In the genomic region with DNA sequence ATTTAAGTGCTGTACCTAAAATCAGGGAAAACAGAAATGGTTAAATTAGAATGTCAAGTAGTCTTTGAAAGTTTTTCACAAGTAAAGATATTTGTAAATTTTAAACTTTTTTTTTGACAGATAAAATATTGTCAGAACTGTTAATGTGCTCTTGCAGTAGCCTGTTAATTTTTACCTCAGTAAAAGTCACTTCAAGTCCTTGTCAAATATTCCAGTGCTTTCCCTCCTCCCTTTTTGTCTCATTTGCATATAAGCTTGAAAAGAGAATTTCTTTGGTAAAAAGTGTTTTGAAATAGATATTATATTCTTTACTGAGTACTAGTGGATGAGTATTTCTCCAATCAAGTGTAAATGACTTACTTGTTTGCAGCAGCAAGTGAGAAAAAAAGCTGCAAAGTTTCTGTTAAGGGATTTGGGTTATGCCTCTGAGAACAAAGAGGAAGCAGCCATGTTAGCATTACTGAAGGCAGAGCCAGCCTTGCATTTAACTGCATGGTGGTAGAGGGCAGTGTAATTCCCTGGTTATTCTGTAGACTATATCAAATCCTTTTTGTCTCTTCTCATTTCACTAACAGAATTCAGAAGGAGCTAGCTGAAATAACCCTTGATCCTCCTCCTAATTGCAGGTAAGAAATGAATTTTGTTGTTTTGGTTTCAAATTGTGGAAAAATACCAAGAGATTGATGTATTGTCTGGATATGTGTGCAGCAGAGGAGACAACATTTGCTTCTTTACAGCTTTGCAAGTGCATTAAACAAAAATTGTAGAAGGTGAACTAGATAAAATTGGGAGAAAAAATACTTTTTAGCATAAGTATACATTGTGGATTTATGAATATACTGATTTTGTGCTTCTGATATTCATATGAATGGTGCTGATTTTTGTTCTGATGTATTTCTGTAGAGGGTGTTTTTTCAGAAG, we compare ENCODE assay signal across 9 cellular contexts. TPM values are rescaled to one million over a fixed set of nuclear protein-coding genes. Genes with fewer than 3 reads are reported as not detected.
DNase-seq lines count a peak whose midpoint lies in the region; ATAC-seq and TF ChIP-seq lines count a peak whose summit lies in the region.
"Had no signal": no experiment of that assay in that cellular context is flagged by ENCODE, and none has a peak within 500 bp of the region (broad histone marks: within the 10 kb centered on the region; RNA-seq: fewer than 3 reads in every experiment).

No MANE protein-coding gene starts in this region.

- H4K91ac ChIP-seq in neuronal stem cell (ENCODE audit: low read depth, low read length, poor library complexity), result no peak overlapping the region

- H3K4me1 Mint-ChIP-seq in T-helper 1 cell treated with Interleukin-12 subunit alpha and Interleukin-12 subunit beta and Interleukin-4 antibody, amounts not matched to agents 30 μg/mL and 1 μg/mL, for 36 hours (ENCODE audit: low read depth), result peaks cover 40% of the 10 kb centered on the region

- no peak overlapping the region for H3K18ac ChIP-seq in neuronal stem cell (ENCODE audit: low read length)

- ATAC-seq in GM18499 (IDR thresholded peaks at IDR 0.05; ENCODE audit: insufficient read depth, unreplicated experiment) (peak; percentile 49), HG02870 (IDR thresholded peaks at IDR 0.05; ENCODE audit: unreplicated experiment) (peak; percentile 32)

- no peaks in the 10 kb centered on the region for H3K9me3 ChIP-seq in neuronal stem cell (replicated peaks in 1 of 2; ENCODE audit: control insufficient read depth in 2 of 2, insufficient read depth in 1 of 2, low read depth in 1 of 2, low read length in 2 of 2)

- H3K9ac ChIP-seq in neuronal stem cell (ENCODE audit: low read depth, low read length, poor library complexity), result no peak overlapping the region

- TF ChIP-seq CTCF in C4-2B (conservative IDR thresholded peaks at IDR 0.05), result peak; percentile 59

- H3K4ac ChIP-seq in neuronal stem cell (ENCODE audit: low read length), result no peak overlapping the region

- peak overlapping the region; percentile 81 for H2AFZ ChIP-seq in neuronal stem cell (ENCODE audit: low read length)

- no peak overlapping the region for H2BK15ac ChIP-seq in neuronal stem cell (ENCODE audit: low read length)

- H3K4me3 Mint-ChIP-seq in T-helper 1 cell treated with Interleukin-12 subunit alpha and Interleukin-12 subunit beta and Interleukin-4 antibody, amounts not matched to agents 30 μg/mL and 1 μg/mL, for 36 hours, result peak overlapping the region; percentile 6
- H3K4me3 Mint-ChIP-seq: stimulated activated naive B cell treated with anti-CD40 and anti-IgM and Interleukin-4, amounts not matched to agents 10 μg/mL and 1 μg/mL and 100 μg/mL, for 72 hours had no signal

- no peaks in the 10 kb centered on the region for H3K79me1 ChIP-seq in neuronal stem cell (ENCODE audit: low read depth, low read length)

- H2AK5ac ChIP-seq in neuronal stem cell (ENCODE audit: low read depth, low read length), result no peak overlapping the region

- peaks cover 11 to 27% of the 10 kb centered on the region in 2 donors for H3K4me1 ChIP-seq in neuronal stem cell (ENCODE audit: control insufficient read depth in 2 of 2, insufficient read depth in 1 of 2, low read depth in 1 of 2, low read length in 2 of 2)

- no peak overlapping the region for H3K14ac ChIP-seq in neuronal stem cell (ENCODE audit: low read length)

- H2BK120ac ChIP-seq in neuronal stem cell (ENCODE audit: low read depth, low read length), result no peak overlapping the region

- H3K27me3 Mint-ChIP-seq in T-helper 1 cell treated with Interleukin-12 subunit alpha and Interleukin-12 subunit beta and Interleukin-4 antibody, amounts not matched to agents 30 μg/mL and 1 μg/mL, for 36 hours (ENCODE audit: low read depth), result peaks cover 11% of the 10 kb centered on the region
- H3K27me3 Mint-ChIP-seq: stimulated activated naive B cell treated with anti-CD40 and anti-IgM and Interleukin-4, amounts not matched to agents 10 μg/mL and 1 μg/mL and 100 μg/mL, for 72 hours had no signal

- H3K27ac Mint-ChIP-seq in T-helper 1 cell treated with Interleukin-12 subunit alpha and Interleukin-12 subunit beta and Interleukin-4 antibody, amounts not matched to agents 30 μg/mL and 1 μg/mL, for 36 hours, result no peak overlapping the region
- H3K27ac Mint-ChIP-seq: stimulated activated naive B cell treated with anti-CD40 and anti-IgM and Interleukin-4, amounts not matched to agents 10 μg/mL and 1 μg/mL and 100 μg/mL, for 72 hours had no signal

- H2BK12ac ChIP-seq in neuronal stem cell (ENCODE audit: low read length), result no peak overlapping the region

- H3K36me3 ChIP-seq in neuronal stem cell (replicated peaks in 1 of 2; ENCODE audit: control insufficient read depth in 2 of 2, insufficient read depth in 2 of 2, low read length in 2 of 2), result peaks cover 0 to 20% of the 10 kb centered on the region in 2 donors

- no peak overlapping the region for H4K8ac ChIP-seq in neuronal stem cell (ENCODE audit: low read depth, low read length)

- H3K9me3 Mint-ChIP-seq in T-helper 1 cell treated with Interleukin-12 subunit alpha and Interleukin-12 subunit beta and Interleukin-4 antibody, amounts not matched to agents 30 μg/mL and 1 μg/mL, for 36 hours, result no peaks in the 10 kb centered on the region
- H3K9me3 Mint-ChIP-seq: stimulated activated naive B cell treated with anti-CD40 and anti-IgM and Interleukin-4, amounts not matched to agents 10 μg/mL and 1 μg/mL and 100 μg/mL, for 72 hours had no signal

- peak overlapping the region in 1 of 2 donors; percentile 62 for H3K4me3 ChIP-seq in neuronal stem cell (ENCODE audit: low read length in 2 of 2)

- no peak overlapping the region for H2BK5ac ChIP-seq in neuronal stem cell (ENCODE audit: low read length)

- H3K27ac ChIP-seq in C4-2B (no peak overlapping the region), neuronal stem cell (replicated peaks; ENCODE audit: low read length) (no peak overlapping the region)

- H3K23ac ChIP-seq in neuronal stem cell (ENCODE audit: low read depth, low read length, poor library complexity), result no peak overlapping the region

- H3K4me2 ChIP-seq in neuronal stem cell (ENCODE audit: insufficient read depth, low read length, poor library complexity, severe bottlenecking), result peak overlapping the region; percentile 26

- no peaks in the 10 kb centered on the region for H3K27me3 ChIP-seq in neuronal stem cell (ENCODE audit: control insufficient read depth in 3 of 3, insufficient read depth in 3 of 3, low read depth in 1 of 3, low read length in 3 of 3)

- H3K36me3 Mint-ChIP-seq in T-helper 1 cell treated with Interleukin-12 subunit alpha and Interleukin-12 subunit beta and Interleukin-4 antibody, amounts not matched to agents 30 μg/mL and 1 μg/mL, for 36 hours (ENCODE audit: low read depth), result peaks cover 19% of the 10 kb centered on the region

- DNase-seq in NCI-H1417 treated with DMSO at 0.1 percent for 48 hours (lab: John Stamatoyannopoulos, UW) (peak; percentile 52), fibroblast of gingiva (ENCODE audit: low read depth) (peak; percentile 51), neuronal stem cell (ENCODE audit: low spot score) (peak; percentile 41), T1000 (lab: John Stamatoyannopoulos, UW) (no peak)
- DNase-seq: stimulated activated naive B cell treated with anti-CD40 and anti-IgM and Interleukin-4, amounts not matched to agents 10 μg/mL and 1 μg/mL and 100 μg/mL, for 72 hours had no signal

RNA-seq across cellular contexts. Expression of gene UBE2E3, which starts 3.3 kb away (rescaled TPM):
- 212 TPM for polyA plus RNA-seq in neuronal stem cell (2013, experiment 1 of 2)
- polyA plus RNA-seq in neuronal stem cell (2013, experiment 2 of 2), result 204 TPM
